12 cellular contexts compared by ENCODE assay signal in the genomic region with DNA sequence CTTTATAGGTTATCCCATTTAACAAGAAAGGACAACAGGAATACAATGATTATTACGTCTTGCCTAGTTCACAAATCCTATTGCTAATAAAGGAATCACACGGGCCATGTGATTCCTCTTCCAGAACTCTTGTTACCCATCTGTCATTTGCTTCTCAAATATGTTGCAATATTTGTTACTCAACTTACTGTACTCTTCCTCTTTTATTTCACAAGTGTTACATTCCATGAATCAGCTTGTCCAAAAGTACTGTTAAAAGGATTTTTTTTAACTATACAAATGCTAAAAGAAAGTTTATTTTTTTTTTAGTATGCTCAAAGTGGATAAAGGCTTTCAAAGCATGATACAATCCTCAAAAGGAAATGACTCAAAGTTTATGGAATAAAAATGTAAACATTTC. TPM values are rescaled to one million over a fixed set of nuclear protein-coding genes. Genes with fewer than 3 reads are reported as not detected.
A peak's percentile ranks its signal among the peaks of the same experiment; 100 is the strongest.
DNase-seq lines count a peak whose midpoint lies in the region; ATAC-seq, FAIRE-seq and TF ChIP-seq lines count a peak whose summit lies in the region.
"Had no signal": no experiment of that assay in that cellular context is flagged by ENCODE, and none has a peak within 500 bp of the region (broad histone marks: within the 10 kb centered on the region; RNA-seq: fewer than 3 reads in every experiment).

No MANE protein-coding gene starts in this region.

- POLR2A ChIA-PET in WTC11 (lab: Charles Lee), result no interaction called here

- DNase-seq in HT1080 (ENCODE audit: low read depth), result peak; percentile 22
- no peak for DNase-seq in WTC11 (ENCODE audit: low spot score)
- no peak for DNase-seq in stimulated activated CD8-positive, alpha-beta memory T cell treated with anti-CD3 and anti-CD28 coated beads, Interleukin-4, amount 100 ng/mL, for 48 hours
- no peak for DNase-seq in NCI-H128 (lab: John Stamatoyannopoulos, UW; ENCODE audit: unreplicated experiment)
- DNase-seq in activated CD8-positive, alpha-beta memory T cell treated with anti-CD3 and anti-CD28 coated beads, Interleukin-2, amount 50 U/mL, for 4 hours, result no peak
- DNase-seq: activated CD8-positive, alpha-beta T cell treated with anti-CD3 and anti-CD28 coated beads for 36 hours; CD4-positive, alpha-beta memory T cell; stimulated activated naive B cell treated with anti-CD40 and anti-IgM and Interleukin-4, amounts not matched to agents 10 μg/mL and 1 μg/mL and 100 μg/mL, for 72 hours had no signal

- CTCF ChIA-PET in WTC11 (lab: Charles Lee), result no interaction called here

- no peak for TF ChIP-seq CTCF in WTC11 (IDR thresholded peaks at IDR 0.05)

- no peak overlapping the region; the same call in 1 of the 2 replicates for H3K4me3 ChIP-seq in ACC112 (ENCODE audit: low read depth, low read length)

- 0 out of 2 replicates have a peak, but pooled peaks cover 5% of the 10 kb centered on the region for H3K4me1 Mint-ChIP-seq in WTC11
- H3K4me1 Mint-ChIP-seq: CD4-positive, alpha-beta memory T cell had no signal

- ATAC-seq in WTC11 (no peak), GM18519 (IDR thresholded peaks at IDR 0.05; ENCODE audit: low FRiP score, unreplicated experiment) (no peak)
- ATAC-seq: activated CD8-positive, alpha-beta T cell treated with anti-CD3 and anti-CD28 coated beads for 36 hours; HCT116; stimulated activated naive B cell treated with anti-CD40 and anti-IgM and Interleukin-4, amounts not matched to agents 10 μg/mL and 1 μg/mL and 100 μg/mL, for 72 hours had no signal

- H2AFZ ChIP-seq in ACC112 (ENCODE audit: low read length, unreplicated experiment), result peak overlapping the region; percentile 69

- peak overlapping the region; percentile 65 for H3K27ac ChIP-seq in ACC112 (ENCODE audit: low read depth, low read length)

- no peaks in the 10 kb centered on the region for H3K79me2 ChIP-seq in ACC112 (ENCODE audit: control insufficient read depth, insufficient read depth, low read length, unreplicated experiment)

- no peaks in the 10 kb centered on the region for H3K36me3 Mint-ChIP-seq in WTC11
- H3K36me3 Mint-ChIP-seq: CD4-positive, alpha-beta memory T cell; stimulated activated naive B cell treated with anti-CD40 and anti-IgM and Interleukin-4, amounts not matched to agents 10 μg/mL and 1 μg/mL and 100 μg/mL, for 72 hours had no signal

- no peak overlapping the region for H3K27ac Mint-ChIP-seq in WTC11
- H3K27ac Mint-ChIP-seq: activated CD8-positive, alpha-beta T cell treated with anti-CD3 and anti-CD28 coated beads for 36 hours; CD4-positive, alpha-beta memory T cell; stimulated activated naive B cell treated with anti-CD40 and anti-IgM and Interleukin-4, amounts not matched to agents 10 μg/mL and 1 μg/mL and 100 μg/mL, for 72 hours had no signal

- no peaks in the 10 kb centered on the region for H3K27me3 Mint-ChIP-seq in WTC11 (ENCODE audit: low read depth)
- H3K27me3 Mint-ChIP-seq: activated CD8-positive, alpha-beta T cell treated with anti-CD3 and anti-CD28 coated beads for 36 hours; CD4-positive, alpha-beta memory T cell had no signal

- no peak overlapping the region for H3K4me3 Mint-ChIP-seq in WTC11
- H3K4me3 Mint-ChIP-seq: activated CD8-positive, alpha-beta T cell treated with anti-CD3 and anti-CD28 coated beads for 36 hours; CD4-positive, alpha-beta memory T cell; stimulated activated naive B cell treated with anti-CD40 and anti-IgM and Interleukin-4, amounts not matched to agents 10 μg/mL and 1 μg/mL and 100 μg/mL, for 72 hours had no signal

- FAIRE-seq in islet of Langerhans (lab: Jason Lieb, UNC), result peak; percentile 55

- H3K27me3 ChIP-seq in ACC112 (ENCODE audit: insufficient read depth, low read length), result no peaks in the 10 kb centered on the region

- H3K4me1 ChIP-seq in ACC112 (ENCODE audit: control insufficient read depth, insufficient read depth, low read length, unreplicated experiment), result peaks cover 32% of the 10 kb centered on the region

- no peaks in the 10 kb centered on the region for H3K9me3 Mint-ChIP-seq in WTC11
- H3K9me3 Mint-ChIP-seq: activated CD8-positive, alpha-beta T cell treated with anti-CD3 and anti-CD28 coated beads for 36 hours; stimulated activated naive B cell treated with anti-CD40 and anti-IgM and Interleukin-4, amounts not matched to agents 10 μg/mL and 1 μg/mL and 100 μg/mL, for 72 hours had no signal

- no peaks in the 10 kb centered on the region for H3K36me3 ChIP-seq in ACC112 (ENCODE audit: insufficient read depth, low read length)

TF ChIP-seq in WTC11, 78 proteins besides CTCF, POLR2A, EP300 and RAD21:
- TF ChIP-seq JUN (CRISPR knock-in tag; IDR thresholded peaks at IDR 0.05) (no peak), GABPB1 (CRISPR knock-in tag; IDR thresholded peaks at IDR 0.05) (peak; percentile 59)
TF ChIP-seq in WTC11: peak in this region for 1.

RNA-seq across cellular contexts. Expression of a gene that starts 3.9 kb away (rescaled TPM):
- total RNA-seq in HT1080 (2014; rRNA removed; shearing (Covaris generic)), result not detected in 2 replicates
- polyA plus RNA-seq in HT1080 (2015; cell fraction: cytosol; rRNA removed), result 0.14 TPM in 1 of 2 replicates, not detected in the other
- polyA plus RNA-seq in HT1080 (2015; cell fraction: nucleus; rRNA removed), result not detected in 2 replicates
- total RNA-seq in WTC11 (2021), result 0.25 to 1.4 TPM (median 0.34 TPM) in 3 replicates
- total RNA-seq: activated CD8-positive, alpha-beta T cell treated with anti-CD3 and anti-CD28 coated beads for 36 hours had no signal
